14 cellular contexts compared by ENCODE assay signal in the genomic region with DNA sequence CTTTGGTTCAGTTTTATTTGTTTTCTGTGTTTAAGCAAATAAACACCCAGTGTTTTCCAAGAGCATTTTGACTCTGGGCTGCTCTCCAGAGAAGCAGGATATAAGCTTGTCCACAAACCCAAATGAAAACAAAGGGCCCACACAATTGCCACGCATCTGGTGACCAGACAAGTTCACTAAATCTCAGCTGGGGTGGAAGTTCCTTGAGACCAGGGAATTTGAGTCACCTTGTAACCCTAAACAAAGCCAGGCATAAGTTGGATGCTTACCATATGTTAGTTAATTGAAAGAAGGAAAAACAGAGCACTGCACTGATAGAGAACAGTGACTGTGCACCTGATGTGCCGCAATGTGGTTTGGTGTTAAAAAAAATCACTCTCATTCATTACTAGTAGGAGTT. TPM values are rescaled to one million over a fixed set of nuclear protein-coding genes. Genes with fewer than 3 reads are reported as not detected.
A peak's percentile ranks its signal among the peaks of the same experiment; 100 is the strongest.
DNase-seq lines count a peak whose midpoint lies in the region; ATAC-seq and TF ChIP-seq lines count a peak whose summit lies in the region.
"Had no signal": no experiment of that assay in that cellular context is flagged by ENCODE, and none has a peak within 500 bp of the region (broad histone marks: within the 10 kb centered on the region; RNA-seq: fewer than 3 reads in every experiment).

No MANE protein-coding gene starts in this region.

- ATAC-seq in omental fat pad (ENCODE audit: low FRiP score) (no peak), GM21367 (IDR thresholded peaks at IDR 0.05; ENCODE audit: unreplicated experiment) (no peak), HG02623 (IDR thresholded peaks at IDR 0.05; ENCODE audit: unreplicated experiment) (no peak)

- H3K36me3 Mint-ChIP-seq in HFFc6 (ENCODE audit: low read depth), result peaks cover 5% of the 10 kb centered on the region; the same call in 1 of the 2 replicates
- H3K36me3 Mint-ChIP-seq in immature natural killer cell, result no peaks in the 10 kb centered on the region

- H3K4me1 Mint-ChIP-seq in HFFc6 (ENCODE audit: low read depth) (peaks cover 46% of the 10 kb centered on the region), immature natural killer cell (peaks cover 7 to 16% of the 10 kb centered on the region in 2 donors)

- no peak for TF ChIP-seq CTCF in AG09319 (IDR thresholded peaks at IDR 0.05; ENCODE audit: low read depth, low read length)
- TF ChIP-seq CTCF in HFFc6 (IDR thresholded peaks at IDR 0.05), result no peak
- TF ChIP-seq CTCF in VCaP (conservative IDR thresholded peaks at IDR 0.05), result no peak
- no peak for TF ChIP-seq CTCF in omental fat pad (IDR thresholded peaks at IDR 0.05)

- H3K27me3 Mint-ChIP-seq in HFFc6 (ENCODE audit: insufficient read depth) (peaks cover 3% of the 10 kb centered on the region), immature natural killer cell (ENCODE audit: low read depth in 3 of 3) (peaks cover 0 to 6% (median 5%) of the 10 kb centered on the region in 3 donors)
- H3K27me3 Mint-ChIP-seq: activated CD4-positive, alpha-beta T cell treated with anti-CD3 and anti-CD28 coated beads, Interleukin-2, amount 10 ng/mL, durations not matched to agents 7 days and 5 days had no signal

- peak; percentile 97 for DNase-seq in AG09319 (ENCODE audit: extremely low read depth, low read depth)
- DNase-seq in HFFc6, result peak; percentile 73
- DNase-seq in iris pigment epithelial cell (ENCODE audit: low read depth), result peak; percentile 87
- DNase-seq in omental fat pad (ENCODE audit: low spot score), result no peak
- DNase-seq in immature natural killer cell, result no peak
- DNase-seq: activated CD4-positive, alpha-beta T cell treated with anti-CD3 and anti-CD28 coated beads, Interleukin-2, amount 10 ng/mL, durations not matched to agents 7 days and 5 days; activated naive CD4-positive, alpha-beta T cell; NCI-H82; right lobe of liver; tibial artery had no signal

- peak overlapping the region; percentile 97 for H3K27ac ChIP-seq in VCaP
- H3K27ac ChIP-seq: right lobe of liver, tibial artery had no signal

- H3K9me3 Mint-ChIP-seq in HFFc6, result no peaks in the 10 kb centered on the region
- H3K9me3 Mint-ChIP-seq in immature natural killer cell, result no peaks in the 10 kb centered on the region

- H3K27ac Mint-ChIP-seq in HFFc6 (peak overlapping the region; percentile 72), immature natural killer cell (no peak overlapping the region)
- H3K27ac Mint-ChIP-seq: activated CD4-positive, alpha-beta T cell treated with anti-CD3 and anti-CD28 coated beads, Interleukin-2, amount 10 ng/mL, durations not matched to agents 7 days and 5 days; mesothelial cell of epicardium had no signal

- H3K4me3 Mint-ChIP-seq in HFFc6, result no peak overlapping the region
- no peak overlapping the region for H3K4me3 Mint-ChIP-seq in immature natural killer cell
- H3K4me3 Mint-ChIP-seq: activated CD4-positive, alpha-beta T cell treated with anti-CD3 and anti-CD28 coated beads, Interleukin-2, amount 10 ng/mL, durations not matched to agents 7 days and 5 days; mesothelial cell of epicardium had no signal

RNA-seq across cellular contexts. Expression of a gene that starts 1.6 kb away (rescaled TPM):
- total RNA-seq in HFFc6 (2021; fragmentation: NEBNext Ultra II Directional; extraction: Animal tissue kit (Norgen Biotek cat#: 25700)), result 100 to 1,000 TPM; 468 to 851 (median 784) TPM
- 100 to 1,000 TPM; 170 to 313 (median 247) TPM for total RNA-seq in omental fat pad
- polyA plus RNA-seq in immature natural killer cell, result 10 to 100 TPM; 30.4 to 53.7 (median 51.0) TPM

Comparison
In these comparisons a context has a peak if more than half of its experiments do, and no peak if none do; other contexts are left out.
1. DNase-seq: peak in AG09319 (single experiment), HFFc6 (single experiment) and iris pigment epithelial cell (single experiment); none in omental fat pad (single experiment) and immature natural killer cell (0 of 3).